In the genomic region with DNA sequence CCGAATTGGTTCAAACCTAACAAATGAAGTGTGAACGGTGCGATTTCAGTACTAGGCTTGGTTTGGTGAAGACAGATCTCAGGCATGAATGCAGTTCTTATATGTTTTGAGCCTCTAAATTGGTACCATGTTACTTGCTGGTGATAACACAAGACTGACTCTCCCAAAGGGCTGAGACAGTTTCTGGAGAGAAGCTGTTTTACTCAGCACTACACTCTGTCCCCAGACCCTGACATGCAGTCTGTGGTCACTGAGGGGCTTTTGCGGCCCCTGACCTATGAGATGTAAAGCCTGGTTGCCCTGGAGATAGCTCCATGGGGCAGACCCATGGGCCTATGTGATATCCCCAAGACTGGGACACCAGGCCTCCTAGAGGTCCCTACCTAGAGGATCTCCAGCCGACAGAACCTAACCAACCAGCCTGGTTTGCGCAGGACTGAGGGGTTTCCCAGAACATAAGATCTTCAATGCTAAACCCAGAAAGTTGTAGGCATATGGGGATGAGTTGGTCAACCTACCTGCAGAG, we compare ENCODE assay signal across 1 cellular context.
TF ChIP-seq lines count a peak whose summit lies in the region.

No MANE protein-coding gene starts in this region.

TF ChIP-seq in K562, 482 proteins besides CTCF, POLR2A, EP300 and RAD21:
- TF ChIP-seq, protein P1, sequence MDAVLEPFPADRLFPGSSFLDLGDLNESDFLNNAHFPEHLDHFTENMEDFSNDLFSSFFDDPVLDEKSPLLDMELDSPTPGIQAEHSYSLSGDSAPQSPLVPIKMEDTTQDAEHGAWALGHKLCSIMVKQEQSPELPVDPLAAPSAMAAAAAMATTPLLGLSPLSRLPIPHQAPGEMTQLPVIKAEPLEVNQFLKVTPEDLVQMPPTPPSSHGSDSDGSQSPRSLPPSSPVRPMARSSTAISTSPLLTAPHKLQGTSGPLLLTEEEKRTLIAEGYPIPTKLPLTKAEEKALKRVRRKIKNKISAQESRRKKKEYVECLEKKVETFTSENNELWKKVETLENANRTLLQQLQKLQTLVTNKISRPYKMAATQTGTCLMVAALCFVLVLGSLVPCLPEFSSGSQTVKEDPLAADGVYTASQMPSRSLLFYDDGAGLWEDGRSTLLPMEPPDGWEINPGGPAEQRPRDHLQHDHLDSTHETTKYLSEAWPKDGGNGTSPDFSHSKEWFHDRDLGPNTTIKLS (IDR thresholded peaks at IDR 0.05; ENCODE audit: borderline replicate concordance, low read depth) = no peak
- TF ChIP-seq ZFP30 (CRISPR knock-in tag; IDR thresholded peaks at IDR 0.05; ENCODE audit: borderline replicate concordance) (no peak), ZEB2 (IDR thresholded peaks at IDR 0.05) (no peak), ZNF764 (CRISPR knock-in tag; IDR thresholded peaks at IDR 0.05; ENCODE audit: low read depth) (no peak), TAF15 (IDR thresholded peaks at IDR 0.05; ENCODE audit: low read depth, low read length) (no peak), ZC3H4 (CRISPR knock-in tag; IDR thresholded peaks at IDR 0.05; ENCODE audit: borderline replicate concordance) (no peak), EGR1 (conservative IDR thresholded peaks at IDR 0.05) (no peak), PHTF2 (CRISPR knock-in tag; IDR thresholded peaks at IDR 0.05) (no peak), CHD4 (IDR thresholded peaks at IDR 0.05; ENCODE audit: insufficient read depth, insufficient replicate concordance, low read depth, low read length, poor library complexity, severe bottlenecking) (no peak), NELFE (IDR thresholded peaks at IDR 0.05; ENCODE audit: insufficient read depth, insufficient read length) (no peak), HDGF (IDR thresholded peaks at IDR 0.05) (no peak)
- TF ChIP-seq, protein P2, sequence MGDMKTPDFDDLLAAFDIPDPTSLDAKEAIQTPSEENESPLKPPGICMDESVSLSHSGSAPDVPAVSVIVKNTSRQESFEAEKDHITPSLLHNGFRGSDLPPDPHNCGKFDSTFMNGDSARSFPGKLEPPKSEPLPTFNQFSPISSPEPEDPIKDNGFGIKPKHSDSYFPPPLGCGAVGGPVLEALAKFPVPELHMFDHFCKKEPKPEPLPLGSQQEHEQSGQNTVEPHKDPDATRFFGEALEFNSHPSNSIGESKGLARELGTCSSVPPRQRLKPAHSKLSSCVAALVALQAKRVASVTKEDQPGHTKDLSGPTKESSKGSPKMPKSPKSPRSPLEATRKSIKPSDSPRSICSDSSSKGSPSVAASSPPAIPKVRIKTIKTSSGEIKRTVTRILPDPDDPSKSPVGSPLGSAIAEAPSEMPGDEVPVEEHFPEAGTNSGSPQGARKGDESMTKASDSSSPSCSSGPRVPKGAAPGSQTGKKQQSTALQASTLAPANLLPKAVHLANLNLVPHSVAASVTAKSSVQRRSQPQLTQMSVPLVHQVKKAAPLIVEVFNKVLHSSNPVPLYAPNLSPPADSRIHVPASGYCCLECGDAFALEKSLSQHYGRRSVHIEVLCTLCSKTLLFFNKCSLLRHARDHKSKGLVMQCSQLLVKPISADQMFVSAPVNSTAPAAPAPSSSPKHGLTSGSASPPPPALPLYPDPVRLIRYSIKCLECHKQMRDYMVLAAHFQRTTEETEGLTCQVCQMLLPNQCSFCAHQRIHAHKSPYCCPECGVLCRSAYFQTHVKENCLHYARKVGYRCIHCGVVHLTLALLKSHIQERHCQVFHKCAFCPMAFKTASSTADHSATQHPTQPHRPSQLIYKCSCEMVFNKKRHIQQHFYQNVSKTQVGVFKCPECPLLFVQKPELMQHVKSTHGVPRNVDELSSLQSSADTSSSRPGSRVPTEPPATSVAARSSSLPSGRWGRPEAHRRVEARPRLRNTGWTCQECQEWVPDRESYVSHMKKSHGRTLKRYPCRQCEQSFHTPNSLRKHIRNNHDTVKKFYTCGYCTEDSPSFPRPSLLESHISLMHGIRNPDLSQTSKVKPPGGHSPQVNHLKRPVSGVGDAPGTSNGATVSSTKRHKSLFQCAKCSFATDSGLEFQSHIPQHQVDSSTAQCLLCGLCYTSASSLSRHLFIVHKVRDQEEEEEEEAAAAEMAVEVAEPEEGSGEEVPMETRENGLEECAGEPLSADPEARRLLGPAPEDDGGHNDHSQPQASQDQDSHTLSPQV (IDR thresholded peaks at IDR 0.05) = no peak
- TF ChIP-seq, protein P3, sequence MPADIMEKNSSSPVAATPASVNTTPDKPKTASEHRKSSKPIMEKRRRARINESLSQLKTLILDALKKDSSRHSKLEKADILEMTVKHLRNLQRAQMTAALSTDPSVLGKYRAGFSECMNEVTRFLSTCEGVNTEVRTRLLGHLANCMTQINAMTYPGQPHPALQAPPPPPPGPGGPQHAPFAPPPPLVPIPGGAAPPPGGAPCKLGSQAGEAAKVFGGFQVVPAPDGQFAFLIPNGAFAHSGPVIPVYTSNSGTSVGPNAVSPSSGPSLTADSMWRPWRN (IDR thresholded peaks at IDR 0.05; ENCODE audit: low read depth) = no peak
- TF ChIP-seq, protein P4, sequence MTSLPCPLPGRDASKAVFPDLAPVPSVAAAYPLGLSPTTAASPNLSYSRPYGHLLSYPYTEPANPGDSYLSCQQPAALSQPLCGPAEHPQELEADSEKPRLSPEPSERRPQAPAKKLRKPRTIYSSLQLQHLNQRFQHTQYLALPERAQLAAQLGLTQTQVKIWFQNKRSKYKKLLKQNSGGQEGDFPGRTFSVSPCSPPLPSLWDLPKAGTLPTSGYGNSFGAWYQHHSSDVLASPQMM (CRISPR knock-in tag; IDR thresholded peaks at IDR 0.05) = no peak
